Comparison of ENCODE assay signal across 12 cellular contexts in genomic region chr6:4901256-4902061, GRCh38.
A peak's percentile ranks its signal among the peaks of the same experiment; 100 is the strongest.
DNase-seq lines count a peak whose midpoint lies in the region; ATAC-seq and TF ChIP-seq lines count a peak whose summit lies in the region.
"Had no signal": no experiment of that assay in that cellular context is flagged by ENCODE, and none has a peak within 500 bp of the region (broad histone marks: within the 10 kb centered on the region; RNA-seq: fewer than 3 reads in every experiment).

No MANE protein-coding gene starts in this region.

- peaks cover 0 to 18% (median 14%) of the 10 kb centered on the region in 4 donors for H3K36me3 ChIP-seq in stomach

- H3K9me3 Mint-ChIP-seq in activated CD4-positive, alpha-beta T cell treated with anti-CD3 and anti-CD28 coated beads, Interleukin-2, amount 10 ng/mL, durations not matched to agents 24 days and 14 days: no peaks in the 10 kb centered on the region
- no peaks in the 10 kb centered on the region for H3K9me3 Mint-ChIP-seq in HFFc6

- H3K27ac Mint-ChIP-seq in activated CD4-positive, alpha-beta T cell treated with anti-CD3 and anti-CD28 coated beads, Interleukin-2, amount 10 ng/mL, durations not matched to agents 24 days and 14 days: no peak overlapping the region
- H3K27ac Mint-ChIP-seq in HFFc6: no peak overlapping the region
- H3K27ac Mint-ChIP-seq: T-cell had no signal

- H3K36me3 Mint-ChIP-seq in activated CD4-positive, alpha-beta T cell treated with anti-CD3 and anti-CD28 coated beads, Interleukin-2, amount 10 ng/mL, durations not matched to agents 24 days and 14 days (ENCODE audit: low read depth): peaks cover 15% of the 10 kb centered on the region
- peaks cover 28% of the 10 kb centered on the region for H3K36me3 Mint-ChIP-seq in HFFc6 (ENCODE audit: low read depth)

- TF ChIP-seq CTCF in stomach (IDR thresholded peaks at IDR 0.05) (no peak), HFFc6 (IDR thresholded peaks at IDR 0.05) (no peak)

- peaks cover 9% of the 10 kb centered on the region for H3K4me1 Mint-ChIP-seq in activated CD4-positive, alpha-beta T cell treated with anti-CD3 and anti-CD28 coated beads, Interleukin-2, amount 10 ng/mL, durations not matched to agents 24 days and 14 days
- peaks cover 6% of the 10 kb centered on the region for H3K4me1 Mint-ChIP-seq in HFFc6 (ENCODE audit: low read depth)

- ATAC-seq in HG02981 (IDR thresholded peaks at IDR 0.05; ENCODE audit: unreplicated experiment): peak; percentile 75
- ATAC-seq: T-cell had no signal

- no peaks in the 10 kb centered on the region for H3K27me3 ChIP-seq in stomach

- no peak overlapping the region for H3K4me3 Mint-ChIP-seq in activated CD4-positive, alpha-beta T cell treated with anti-CD3 and anti-CD28 coated beads, Interleukin-2, amount 10 ng/mL, durations not matched to agents 24 days and 14 days
- H3K4me3 Mint-ChIP-seq in HFFc6: no peak overlapping the region
- H3K4me3 Mint-ChIP-seq: T-cell had no signal

- TF ChIP-seq POLR2A in stomach (IDR thresholded peaks at IDR 0.05): no peak

- intact Hi-C loops in activated CD4-positive, alpha-beta T cell treated with anti-CD3 and anti-CD28 coated beads, Interleukin-2, amount 10 ng/mL, durations not matched to agents 24 days and 14 days (cut with micrococcal nuclease): no loop called here
- intact Hi-C loops in stomach (cut with DNase I; ENCODE audit: low total_unique reads): no loop called here

- peak overlapping the region; percentile 29 to 72 (median 36) for H3K27ac ChIP-seq in stomach
- H3K27ac ChIP-seq: left ventricle myocardium inferior had no signal

- no peaks in the 10 kb centered on the region for H3K27me3 Mint-ChIP-seq in activated CD4-positive, alpha-beta T cell treated with anti-CD3 and anti-CD28 coated beads, Interleukin-2, amount 10 ng/mL, durations not matched to agents 24 days and 14 days
- H3K27me3 Mint-ChIP-seq in HFFc6 (ENCODE audit: insufficient read depth): no peaks in the 10 kb centered on the region; the same call in 1 of the 2 replicates
- H3K27me3 Mint-ChIP-seq: T-cell had no signal

- no peak overlapping the region for H3K4me3 ChIP-seq in stomach
- H3K4me3 ChIP-seq: left ventricle myocardium inferior had no signal

- H3K4me1 ChIP-seq in stomach: peaks cover 0 to 35% (median 20%) of the 10 kb centered on the region in 4 donors

- H3K9me3 ChIP-seq in stomach: peaks cover 0 to 13% (median 5%) of the 10 kb centered on the region in 4 donors

- 56 to 75% (median 62%) methylated on average over 10 of the region's 10 CpGs for WGBS in stomach, 5 donors

- TF ChIP-seq EP300 in stomach (IDR thresholded peaks at IDR 0.05): no peak

- peak; percentile 42 for DNase-seq in activated CD4-positive, alpha-beta T cell treated with anti-CD3 and anti-CD28 coated beads, Interleukin-2, amount 10 ng/mL, durations not matched to agents 24 days and 14 days
- DNase-seq in activated CD4-positive, alpha-beta T cell treated with anti-CD3 and anti-CD28 coated beads, Interleukin-2, amount 50 U/mL, for 48 hours: no peak
- DNase-seq in RPMI8226 (peak; percentile 89), stomach (no peak), GF-D8 (lab: John Stamatoyannopoulos, UW) (no peak), HFFc6 (no peak)
- no peak for DNase-seq in stimulated activated CD4-positive, alpha-beta T cell treated with anti-CD3 and anti-CD28 coated beads, Interleukin-4, amount 100 ng/mL, for 4 hours
- DNase-seq: left ventricle myocardium inferior; NCI-H2227 treated with DMSO at 0.1 percent for 48 hours; stimulated activated CD8-positive, alpha-beta memory T cell treated with anti-CD3 and anti-CD28 coated beads, Interleukin-4, amount 100 ng/mL, for 48 hours; T-cell had no signal

Comparison
In these comparisons a context has a peak if more than half of its experiments do, and no peak if none do; other contexts are left out.
1. DNase-seq: peak in activated CD4-positive, alpha-beta T cell treated with anti-CD3 and anti-CD28 coated beads, Interleukin-2, amount 10 ng/mL, durations not matched to agents 24 days and 14 days (single experiment) and RPMI8226 (single experiment); none in activated CD4-positive, alpha-beta T cell treated with anti-CD3 and anti-CD28 coated beads, Interleukin-2, amount 50 U/mL, for 48 hours (0 of 2), stomach (single experiment), stimulated activated CD4-positive, alpha-beta T cell treated with anti-CD3 and anti-CD28 coated beads, Interleukin-4, amount 100 ng/mL, for 4 hours (0 of 2), GF-D8 (single experiment) and HFFc6 (single experiment).